In genomic region chr15:85407421-85408269, GRCh38 we compare ENCODE assay signal across 8 cellular contexts. TPM values are rescaled to one million over a fixed set of nuclear protein-coding genes. Genes with fewer than 3 reads are reported as not detected.
DNase-seq lines count a peak whose midpoint lies in the region; ATAC-seq and TF ChIP-seq lines count a peak whose summit lies in the region.

No MANE protein-coding gene starts in this region.

- in situ Hi-C loops in IMR-90 (cut with MboI; ENCODE audit: low sequenced_read_pairs), result no loop called here

- dilution Hi-C loops in IMR-90 (cut with HindIII; ENCODE audit: low sequenced_read_pairs, unreplicated experiment), result no loop called here

- H2BK20ac ChIP-seq in IMR-90 (ENCODE audit: low read depth, low read length), result peak overlapping the region; percentile 85

- H3K4ac ChIP-seq in IMR-90 (ENCODE audit: low read depth, low read length), result peak overlapping the region; percentile 30

- TF ChIP-seq RAD21 in IMR-90 (IDR thresholded peaks at IDR 0.05; ENCODE audit: low read length), result no peak

- peak overlapping the region; percentile 32 for H3K27ac ChIP-seq in IMR-90 (ENCODE audit: insufficient read depth, low read length)
- no peak overlapping the region for H3K27ac ChIP-seq in testis

- H4K20me1 ChIP-seq in IMR-90 (ENCODE audit: insufficient read depth, low read length), result peaks cover 16% of the 10 kb centered on the region; the same call in 1 of the 2 replicates

- peak overlapping the region; percentile 85 for H2BK5ac ChIP-seq in IMR-90 (ENCODE audit: low read depth, low read length, poor library complexity, severe bottlenecking)

- H3K4me2 ChIP-seq in IMR-90 (ENCODE audit: low read depth, low read length), result peak overlapping the region; percentile 56; the same call in 1 of the 2 replicates

- H2AK9ac ChIP-seq in IMR-90 (replicated peaks; ENCODE audit: low read depth, low read length, poor library complexity), result no peak overlapping the region

- H4K91ac ChIP-seq in IMR-90 (ENCODE audit: insufficient read depth, low read depth, low read length), result peak overlapping the region; percentile 25; the same call in 1 of the 2 replicates

- H3K27me3 ChIP-seq in IMR-90 (ENCODE audit: control insufficient read depth, insufficient read depth, low read length) (no peaks in the 10 kb centered on the region), testis (no peaks in the 10 kb centered on the region)

- 97% methylated on average over 4 of the region's 6 CpGs; no CpG with 5 or more reads in 1 of the 2 experiments for WGBS in IMR-90 (ENCODE audit: extremely low coverage in 2 of 2, insufficient read length in 1 of 2), 2 experiments
- WGBS in testis, 2 donors, result 90% methylated on average over 6 of the region's 6 CpGs

- no peaks in the 10 kb centered on the region for H3K9me3 ChIP-seq in IMR-90 (ENCODE audit: control insufficient read depth, insufficient read depth, low read length)
- no peaks in the 10 kb centered on the region for H3K9me3 ChIP-seq in testis

- peaks cover 69% of the 10 kb centered on the region for H3K4me1 Mint-ChIP-seq in Calu3 (ENCODE audit: low read depth, unreplicated experiment)

- POLR2A ChIA-PET in IMR-90 (lab: Charles Lee; ENCODE audit: unreplicated experiment), result interaction anchor here (1.1 kb wide), 1 partner anchor 71 kb away, joined by 3 read pairs; no protein-coding TSS in a partner anchor

- H3K79me1 ChIP-seq in IMR-90 (ENCODE audit: low read depth in 1 of 2, low read length in 2 of 2), result peaks cover 27 to 79% of the 10 kb centered on the region in 2 experiments

- no peak for TF ChIP-seq POLR2A in IMR-90 (IDR thresholded peaks at IDR 0.05; ENCODE audit: low read depth, low read length)
- TF ChIP-seq POLR2A in testis (IDR thresholded peaks at IDR 0.05), result no peak

- H3K9me3 Mint-ChIP-seq in Calu3 (ENCODE audit: low read depth, unreplicated experiment), result no peaks in the 10 kb centered on the region

- H2BK120ac ChIP-seq in IMR-90 (ENCODE audit: low read depth, low read length), result peak overlapping the region; percentile 61

- peaks cover 18% of the 10 kb centered on the region for H3K36me3 Mint-ChIP-seq in Calu3 (ENCODE audit: insufficient read depth, unreplicated experiment)

- peak overlapping the region; percentile 81 for H3K27ac Mint-ChIP-seq in Calu3 (ENCODE audit: unreplicated experiment)

- DNase-seq in Calu3, result peak; percentile 57
- DNase-seq in IMR-90, result peak; percentile 90
- peak; percentile 32 to 49 for DNase-seq in activated CD4-positive, alpha-beta T cell treated with anti-CD3 and anti-CD28 coated beads, Interleukin-2, amount 50 U/mL, for 48 hours
- peak; percentile 83 for DNase-seq in fibroblast of pulmonary artery (ENCODE audit: low read depth)
- DNase-seq in stimulated activated CD4-positive, alpha-beta T cell treated with anti-CD3 and anti-CD28 coated beads, Interleukin-1b, Interleukin-23, amount 100 ng/mL, for 48 hours, result peak; percentile 28
- DNase-seq in testis, result no peak
- no peak for DNase-seq in NK-92 treated with Interleukin-12 subunit alpha and Interleukin-12 subunit beta, amount 100 ng/mL, for 24 hours (lab: John Stamatoyannopoulos, UW)

- H3K4me1 ChIP-seq in IMR-90 (ENCODE audit: control insufficient read depth, insufficient read depth, low read length), result peaks cover 19% of the 10 kb centered on the region
- H3K4me1 ChIP-seq in testis, result peaks cover 19% of the 10 kb centered on the region

- no peaks in the 10 kb centered on the region for H3K27me3 Mint-ChIP-seq in Calu3 (ENCODE audit: unreplicated experiment)

- H4K5ac ChIP-seq in IMR-90 (ENCODE audit: low read depth, low read length), result no peak overlapping the region; the same call in 1 of the 2 replicates

- peak overlapping the region; percentile 3; the same call in 1 of the 2 replicates for H3K18ac ChIP-seq in IMR-90 (ENCODE audit: low read depth, low read length)

- H2BK15ac ChIP-seq in IMR-90 (ENCODE audit: low read depth, low read length), result peak overlapping the region; percentile 71

- H3K9me1 ChIP-seq in IMR-90 (ENCODE audit: insufficient read depth, low read length), result peaks cover 11% of the 10 kb centered on the region

- H3K9ac ChIP-seq in IMR-90 (ENCODE audit: low read depth, low read length), result no peak overlapping the region

- no peak overlapping the region for H3K4me3 ChIP-seq in IMR-90 (ENCODE audit: insufficient read depth, low read depth, low read length)
- no peak overlapping the region for H3K4me3 ChIP-seq in fibroblast of pulmonary artery (replicated peaks; ENCODE audit: low read depth, low read length)
- H3K4me3 ChIP-seq in testis, result no peak overlapping the region

- intact Hi-C loops in Calu3 (cut with micrococcal nuclease; ENCODE audit: unreplicated experiment), result no loop called here
- intact Hi-C loops in IMR-90 (cut with micrococcal nuclease), result loop anchor here (5.0 kb wide), 1 partner anchor 90 kb away; no protein-coding TSS in a partner anchor
- intact Hi-C loops in testis (cut with DNase I; ENCODE audit: low total_unique reads), result no loop called here

- H4K8ac ChIP-seq in IMR-90 (ENCODE audit: low read depth in 2 of 2, low read length in 2 of 2), result peak overlapping the region in 1 of 2 experiments; percentile 74; a peak in 2 of 4 replicates

- peak overlapping the region; percentile 31 for H3K4me3 Mint-ChIP-seq in Calu3 (ENCODE audit: low read depth, unreplicated experiment)

- no peak overlapping the region for H2AFZ ChIP-seq in IMR-90 (replicated peaks; ENCODE audit: low read length, poor library complexity)

- ATAC-seq in GM21381 (IDR thresholded peaks at IDR 0.05; ENCODE audit: unreplicated experiment) (peak; percentile 41), IMR-90 (ENCODE audit: low read depth) (peak; percentile 65)

- TF ChIP-seq CTCF in Calu3 (IDR thresholded peaks at IDR 0.05; ENCODE audit: unreplicated experiment), result no peak
- no peak for TF ChIP-seq CTCF in IMR-90 (conservative IDR thresholded peaks at IDR 0.05; ENCODE audit: low read depth, low read length)
- no peak for TF ChIP-seq CTCF in fibroblast of pulmonary artery (IDR thresholded peaks at IDR 0.05; ENCODE audit: low read length, missing control alignments)
- TF ChIP-seq CTCF in testis (IDR thresholded peaks at IDR 0.05), result no peak

- H3K14ac ChIP-seq in IMR-90 (replicated peaks; ENCODE audit: low read depth, low read length), result peak overlapping the region; percentile 46; the same call in 1 of the 2 replicates

- H3K23ac ChIP-seq in IMR-90 (ENCODE audit: low read depth, low read length), result peak overlapping the region; percentile 11; the same call in 1 of the 2 replicates

- peak overlapping the region; percentile 94 for H2AK5ac ChIP-seq in IMR-90 (ENCODE audit: low read depth, low read length)

- BruUV-seq in Calu3 (replicated peaks; lab: Mats Ljungman, UMichigan) (no TSS peak), IMR-90 (replicated peaks; lab: Mats Ljungman, UMichigan) (no TSS peak)

- H3K36me3 ChIP-seq in IMR-90 (ENCODE audit: control insufficient read depth, insufficient read depth, low read length) (no peaks in the 10 kb centered on the region), testis (ENCODE audit: low read depth, missing control alignments) (no peaks in the 10 kb centered on the region)

- H3K56ac ChIP-seq in IMR-90 (ENCODE audit: extremely low read depth, insufficient read depth, low read length), result no peak overlapping the region

- CTCF ChIA-PET in Calu3 (lab: Charles Lee), result no interaction called here
- CTCF ChIA-PET in IMR-90 (lab: Yijun Ruan, JAX), result interaction anchor here (0.8 kb wide), 1 partner anchor 10 kb away, joined by 3 read pairs; no protein-coding TSS in a partner anchor

TF ChIP-seq in IMR-90, 13 proteins besides CTCF, POLR2A, EP300 and RAD21:
- TF ChIP-seq MAFK (IDR thresholded peaks at IDR 0.05; ENCODE audit: low read depth, low read length) (no peak), CEBPB (IDR thresholded peaks at IDR 0.05; ENCODE audit: low read depth, low read length) (peak; percentile 57), RCOR1 (IDR thresholded peaks at IDR 0.05; ENCODE audit: insufficient replicate concordance, low read length) (peak; percentile 48), FOS (IDR thresholded peaks at IDR 0.05; ENCODE audit: low read depth, low read length) (peak; percentile 49; the same call in 1 of the 2 replicates), RFX5 (IDR thresholded peaks at IDR 0.05; ENCODE audit: low read depth, low read length) (no peak), NFE2L2 (IDR thresholded peaks at IDR 0.05; ENCODE audit: low read depth, low read length) (no peak), SMC3 (IDR thresholded peaks at IDR 0.05; ENCODE audit: low read depth, low read length) (no peak), ELK1 (IDR thresholded peaks at IDR 0.05; ENCODE audit: borderline replicate concordance, low read depth, low read length) (no peak), MAZ (IDR thresholded peaks at IDR 0.05; ENCODE audit: borderline replicate concordance, low read depth, low read length) (no peak), USF2 (IDR thresholded peaks at IDR 0.05; ENCODE audit: low read depth, low read length) (no peak), BHLHE40 (IDR thresholded peaks at IDR 0.05; ENCODE audit: low read depth, low read length) (peak; percentile 46), MXI1 (IDR thresholded peaks at IDR 0.05; ENCODE audit: borderline replicate concordance, low read depth, low read length) (no peak), CHD1 (IDR thresholded peaks at IDR 0.05; ENCODE audit: low read depth, low read length) (no peak)
TF ChIP-seq in IMR-90: peak in this region for 4.

RNA-seq across cellular contexts. Expression of gene AKAP13, which starts 27.2 kb away (rescaled TPM):
- 145 and 169 TPM in 2 replicates for total RNA-seq in Calu3 (2022)
- total RNA-seq in IMR-90 (2012; rRNA removed), result 46.4 and 46.9 TPM in 2 replicates
- 10.4 and 11.6 TPM in 2 replicates for polyA plus RNA-seq in IMR-90 (2012; rRNA removed)
- 5.6 and 6.4 TPM in 2 replicates for polyA plus RNA-seq in IMR-90 (2012; cell fraction: cytosol; rRNA removed)
- 34.4 and 43.0 TPM in 2 replicates for polyA plus RNA-seq in IMR-90 (2012; cell fraction: nucleus; rRNA removed; ENCODE audit: low replicate concordance)
- 100 to 1,000 TPM; 187 to 207 TPM for total RNA-seq in testis
- 79.5 TPM for polyA plus RNA-seq in testis (ENCODE audit: insufficient read depth, low read depth, low replicate concordance)

Comparison
In these comparisons a context has a peak if more than half of its experiments do, and no peak if none do; other contexts are left out.
1. DNase-seq: peak in Calu3 (single experiment), IMR-90 (single experiment), activated CD4-positive, alpha-beta T cell treated with anti-CD3 and anti-CD28 coated beads, Interleukin-2, amount 50 U/mL, for 48 hours (2 of 2), fibroblast of pulmonary artery (single experiment) and stimulated activated CD4-positive, alpha-beta T cell treated with anti-CD3 and anti-CD28 coated beads, Interleukin-1b, Interleukin-23, amount 100 ng/mL, for 48 hours (single experiment); none in testis (single experiment) and NK-92 treated with Interleukin-12 subunit alpha and Interleukin-12 subunit beta, amount 100 ng/mL, for 24 hours (single experiment).